8 cellular contexts compared by ENCODE assay signal in genomic region chr9:75087279-75087823, GRCh38. TPM values are rescaled to one million over a fixed set of nuclear protein-coding genes. Genes with fewer than 3 reads are reported as not detected.
DNase-seq lines count a peak whose midpoint lies in the region; ATAC-seq and TF ChIP-seq lines count a peak whose summit lies in the region.

No MANE protein-coding gene starts in this region.

- peak overlapping the region; percentile 90 for H3K4me3 ChIP-seq in HAP-1
- peak overlapping the region; percentile 82 to 99 (median 96) for H3K4me3 ChIP-seq in esophagus muscularis mucosa
- peak overlapping the region; percentile 89 to 90 for H3K4me3 ChIP-seq in vagina

- peaks cover 10% of the 10 kb centered on the region for H3K4me1 ChIP-seq in HAP-1
- H3K4me1 ChIP-seq in esophagus muscularis mucosa = peaks cover 33 to 56% (median 43%) of the 10 kb centered on the region in 4 donors
- H3K4me1 ChIP-seq in vagina = peaks cover 64% of the 10 kb centered on the region

- H3K36me3 Mint-ChIP-seq in activated CD8-positive, alpha-beta memory T cell treated with anti-CD3 and anti-CD28 coated beads, Interleukin-2, amount 10 ng/mL, durations not matched to agents 7 days and 5 days = peaks cover 46% of the 10 kb centered on the region
- H3K36me3 Mint-ChIP-seq in nephron progenitor cell (ENCODE audit: low read depth) = no peaks in the 10 kb centered on the region

- H3K9me3 Mint-ChIP-seq in activated CD8-positive, alpha-beta memory T cell treated with anti-CD3 and anti-CD28 coated beads, Interleukin-2, amount 10 ng/mL, durations not matched to agents 7 days and 5 days (ENCODE audit: low read depth) = no peaks in the 10 kb centered on the region
- H3K9me3 Mint-ChIP-seq in nephron progenitor cell = no peaks in the 10 kb centered on the region

- peaks cover 60% of the 10 kb centered on the region for H3K4me1 Mint-ChIP-seq in activated CD8-positive, alpha-beta memory T cell treated with anti-CD3 and anti-CD28 coated beads, Interleukin-2, amount 10 ng/mL, durations not matched to agents 7 days and 5 days
- H3K4me1 Mint-ChIP-seq in nephron progenitor cell = peaks cover 59% of the 10 kb centered on the region

- H3K27ac ChIP-seq in esophagus muscularis mucosa (replicated peaks in 1 of 4) = peak overlapping the region; percentile 94 to 98 (median 96)
- H3K27ac ChIP-seq in vagina = peak overlapping the region; percentile 98

- in situ Hi-C loops in HAP-1 (cut with MboI; ENCODE audit: low sequenced_read_pairs) = no loop called here

- H3K4me3 Mint-ChIP-seq in activated CD8-positive, alpha-beta memory T cell treated with anti-CD3 and anti-CD28 coated beads, Interleukin-2, amount 10 ng/mL, durations not matched to agents 7 days and 5 days = peak overlapping the region; percentile 93
- H3K4me3 Mint-ChIP-seq in nephron progenitor cell = peak overlapping the region; percentile 90

- H3K9me3 ChIP-seq in HAP-1 (no peaks in the 10 kb centered on the region), esophagus muscularis mucosa (no peaks in the 10 kb centered on the region), vagina (no peaks in the 10 kb centered on the region)

- H3K27me3 ChIP-seq in HAP-1 (ENCODE audit: low read depth) = no peaks in the 10 kb centered on the region
- H3K27me3 ChIP-seq in esophagus muscularis mucosa = no peaks in the 10 kb centered on the region
- H3K27me3 ChIP-seq in vagina = no peaks in the 10 kb centered on the region

- no peaks in the 10 kb centered on the region for H3K36me3 ChIP-seq in HAP-1 (replicated peaks)
- peaks cover 0 to 8% (median 3%) of the 10 kb centered on the region in 4 donors for H3K36me3 ChIP-seq in esophagus muscularis mucosa
- H3K36me3 ChIP-seq in vagina = no peaks in the 10 kb centered on the region

- ATAC-seq in activated CD8-positive, alpha-beta memory T cell treated with anti-CD3 and anti-CD28 coated beads, Interleukin-2, amount 10 ng/mL, durations not matched to agents 7 days and 5 days = no peak

- intact Hi-C loops in esophagus muscularis mucosa (cut with DNase I) (loop anchor here (5.0 kb wide), 1 partner anchor 135 kb away; the partner anchor contains the start of gene C9orf40), vagina (cut with DNase I) (no loop called here)

- TF ChIP-seq EP300 in esophagus muscularis mucosa (IDR thresholded peaks at IDR 0.05) = no peak

- H3K27ac Mint-ChIP-seq in activated CD8-positive, alpha-beta memory T cell treated with anti-CD3 and anti-CD28 coated beads, Interleukin-2, amount 10 ng/mL, durations not matched to agents 7 days and 5 days = peak overlapping the region; percentile 97
- no peak overlapping the region for H3K27ac Mint-ChIP-seq in nephron progenitor cell

- TF ChIP-seq POLR2A in esophagus muscularis mucosa (IDR thresholded peaks at IDR 0.05; ENCODE audit: low read depth) (no peak), vagina (IDR thresholded peaks at IDR 0.05) (no peak)

- H3K27me3 Mint-ChIP-seq in activated CD8-positive, alpha-beta memory T cell treated with anti-CD3 and anti-CD28 coated beads, Interleukin-2, amount 10 ng/mL, durations not matched to agents 7 days and 5 days = no peaks in the 10 kb centered on the region
- H3K27me3 Mint-ChIP-seq in nephron progenitor cell (ENCODE audit: low read depth, poor library complexity) = peaks cover 22% of the 10 kb centered on the region

- no peak for TF ChIP-seq CTCF in esophagus muscularis mucosa (IDR thresholded peaks at IDR 0.05)
- TF ChIP-seq CTCF in nephron progenitor cell (IDR thresholded peaks at IDR 0.05) = no peak
- no peak for TF ChIP-seq CTCF in vagina (IDR thresholded peaks at IDR 0.05)

- CTCF ChIA-PET in activated CD8-positive, alpha-beta memory T cell treated with anti-CD3 and anti-CD28 coated beads, Interleukin-2, amount 10 ng/mL, durations not matched to agents 7 days and 5 days (lab: Charles Lee) = interaction anchor here (1.0 to 4.0 kb wide), 16 partner anchors 10 to 313 kb away, joined by 3 to 17 read pairs (median 5); partner anchors contain the start of genes C9orf40 and CARNMT1

- 23% methylated on average over 20 of the region's 20 CpGs for WGBS in esophagus muscularis mucosa

- DNase-seq in NCI-H1417 (lab: John Stamatoyannopoulos, UW) (peak in 2 of 3 experiments; percentile 43 to 72), NCI-H1417 treated with DMSO at 0.1 percent for 48 hours (lab: John Stamatoyannopoulos, UW) (no peak), HAP-1 (ENCODE audit: low spot score in 2 of 2) (no peak), NCI-H2029 (lab: John Stamatoyannopoulos, UW) (peak; percentile 46), esophagus muscularis mucosa (ENCODE audit: extremely low spot score) (no peak), nephron progenitor cell (peak; percentile 10), vagina (ENCODE audit: extremely low spot score in 2 of 2) (no peak)
- DNase-seq in activated CD8-positive, alpha-beta memory T cell treated with anti-CD3 and anti-CD28 coated beads, Interleukin-2, amount 10 ng/mL, durations not matched to agents 7 days and 5 days = peak; percentile 76

RNA-seq across cellular contexts. Expression of gene NMRK1, which starts 0.6 kb away (rescaled TPM):
- total RNA-seq in activated CD8-positive, alpha-beta memory T cell treated with anti-CD3 and anti-CD28 coated beads, Interleukin-2, amount 10 ng/mL, durations not matched to agents 7 days and 5 days = 10 to 100 TPM; 24.8 to 40.0 TPM
- total RNA-seq in esophagus muscularis mucosa (10 to 100 TPM in 2 of 4 donors, 1 to 10 TPM in 2; 5.4 to 18.3 (median 10.0) TPM), vagina (20.4 TPM)

RNA-seq across cellular contexts. Expression of gene OSTF1, which starts 1.0 kb away (rescaled TPM):
- 100 to 1,000 TPM; 149 to 198 TPM for total RNA-seq in activated CD8-positive, alpha-beta memory T cell treated with anti-CD3 and anti-CD28 coated beads, Interleukin-2, amount 10 ng/mL, durations not matched to agents 7 days and 5 days
- 10 to 100 TPM; 22.9 to 29.3 (median 26.9) TPM for total RNA-seq in esophagus muscularis mucosa
- 25.0 TPM for total RNA-seq in vagina

RNA-seq across cellular contexts. Expression of gene CARNMT1, which starts 59.3 kb away (rescaled TPM):
- total RNA-seq in activated CD8-positive, alpha-beta memory T cell treated with anti-CD3 and anti-CD28 coated beads, Interleukin-2, amount 10 ng/mL, durations not matched to agents 7 days and 5 days = 10 to 100 TPM; 31.3 to 36.1 TPM
- total RNA-seq in esophagus muscularis mucosa (10 to 100 TPM in 3 of 4 donors, 1 to 10 TPM in 1; 8.5 to 13.8 (median 11.1) TPM), vagina (15.5 TPM)

Comparison
In these comparisons a context has a peak if more than half of its experiments do, and no peak if none do; other contexts are left out.
1. DNase-seq: peak in NCI-H1417 (2 of 3), NCI-H2029 (single experiment), activated CD8-positive, alpha-beta memory T cell treated with anti-CD3 and anti-CD28 coated beads, Interleukin-2, amount 10 ng/mL, durations not matched to agents 7 days and 5 days (single experiment) and nephron progenitor cell (single experiment); none in NCI-H1417 treated with DMSO at 0.1 percent for 48 hours (single experiment), HAP-1 (0 of 2), esophagus muscularis mucosa (single experiment) and vagina (0 of 2).
2. Peak in every context shown above with its lines, with median percentiles within 50 percentile points of each other: H3K4me3 ChIP-seq.